ENCODE assay signal across 9 cellular contexts in genomic region chr1:85137660-85138059, GRCh38.
A peak's percentile ranks its signal among the peaks of the same experiment; 100 is the strongest.
DNase-seq lines count a peak whose midpoint lies in the region; ATAC-seq lines count a peak whose summit lies in the region.
"Had no signal": no experiment of that assay in that cellular context is flagged by ENCODE, and none has a peak within 500 bp of the region (broad histone marks: within the 10 kb centered on the region; RNA-seq: fewer than 3 reads in every experiment).

No MANE protein-coding gene starts in this region.

- no peak for ATAC-seq in GM19023 (IDR thresholded peaks at IDR 0.05; ENCODE audit: unreplicated experiment)
- ATAC-seq in GM18867 (IDR thresholded peaks at IDR 0.05; ENCODE audit: unreplicated experiment) = no peak
- ATAC-seq: effector memory CD8-positive, alpha-beta T cell had no signal

- DNase-seq in HK-2 (ENCODE audit: unreplicated experiment) (peak; percentile 79), NCI-H510A treated with DMSO at 0.1 percent for 48 hours (lab: John Stamatoyannopoulos, UW) (peak; percentile 97), head of caudate nucleus (peak in 39 of 42 donors; percentile 4 to 69 (median 38)), renal cortical epithelial cell (ENCODE audit: low read depth) (peak; percentile 97), GF-D8 (lab: John Stamatoyannopoulos, UW) (no peak)
- no peak for DNase-seq in activated CD8-positive, alpha-beta memory T cell treated with anti-CD3 and anti-CD28 coated beads for 24 hours
- DNase-seq: effector memory CD8-positive, alpha-beta T cell had no signal

- intact Hi-C loops in head of caudate nucleus (cut with DNase I) = no loop called here

Comparison
In these comparisons a context has a peak if more than half of its experiments do, and no peak if none do; other contexts are left out.
1. DNase-seq: peak in HK-2 (single experiment), NCI-H510A treated with DMSO at 0.1 percent for 48 hours (single experiment), head of caudate nucleus (39 of 42) and renal cortical epithelial cell (single experiment); none in GF-D8 (single experiment) and activated CD8-positive, alpha-beta memory T cell treated with anti-CD3 and anti-CD28 coated beads for 24 hours (single experiment).